ENCODE assay signal across 8 cellular contexts in the genomic region with DNA sequence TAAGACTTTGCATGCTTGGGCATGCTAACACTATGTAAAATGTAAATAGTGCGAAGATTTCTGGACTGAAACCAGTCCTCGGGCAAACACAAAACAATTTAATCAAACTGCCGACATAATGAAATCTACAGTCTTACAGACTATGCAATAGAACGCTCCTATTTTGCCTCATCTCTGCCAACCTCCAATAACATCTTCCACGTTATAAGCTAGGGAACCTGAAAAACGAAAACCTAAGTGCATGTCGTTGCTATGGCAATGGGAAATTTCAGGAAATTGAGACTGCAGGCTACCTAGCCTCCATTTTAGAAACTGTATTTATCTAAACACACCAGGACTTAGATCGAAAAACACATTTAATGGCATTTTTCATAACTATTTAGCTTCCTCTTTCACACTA. TPM values are rescaled to one million over a fixed set of nuclear protein-coding genes. Genes with fewer than 3 reads are reported as not detected.
DNase-seq lines count a peak whose midpoint lies in the region; ATAC-seq and TF ChIP-seq lines count a peak whose summit lies in the region.

No MANE protein-coding gene starts in this region.

- H3K4me2 ChIP-seq in OCI-LY7 (ENCODE audit: low read length): peak overlapping the region; percentile 93

- CTCF ChIA-PET in OCI-LY7 (lab: Charles Lee; ENCODE audit: unreplicated experiment): no interaction called here

- H2AFZ ChIP-seq in OCI-LY7 (ENCODE audit: low read length): peak overlapping the region; percentile 95; the same call in 1 of the 2 replicates

- H3K9me3 ChIP-seq in right atrium auricular region: no peaks in the 10 kb centered on the region
- H3K9me3 ChIP-seq in OCI-LY7 (ENCODE audit: low read length): no peaks in the 10 kb centered on the region
- no peaks in the 10 kb centered on the region for H3K9me3 ChIP-seq in muscle layer of duodenum (ENCODE audit: control insufficient read depth in 1 of 2, low read length in 2 of 2)

- H3K4me1 ChIP-seq in right atrium auricular region (peaks cover 0 to 26% of the 10 kb centered on the region in 2 donors), OCI-LY7 (ENCODE audit: insufficient read depth, low read length, poor library complexity, severe bottlenecking) (peaks cover 23% of the 10 kb centered on the region), muscle layer of duodenum (ENCODE audit: control insufficient read depth in 1 of 2, insufficient read depth in 2 of 2, low read length in 2 of 2) (peaks cover 7 to 25% of the 10 kb centered on the region in 2 donors)

- H3K4me3 ChIP-seq in right atrium auricular region (peak overlapping the region; percentile 60 to 74), OCI-LY7 (ENCODE audit: low read depth, low read length, poor library complexity, severe bottlenecking) (peak overlapping the region; percentile 86), muscle layer of duodenum (ENCODE audit: low read depth in 1 of 2, low read length in 2 of 2) (peak overlapping the region; percentile 96)

- no peaks in the 10 kb centered on the region for H3K27me3 ChIP-seq in right atrium auricular region
- H3K27me3 ChIP-seq in muscle layer of duodenum (ENCODE audit: low read depth, low read length): no peaks in the 10 kb centered on the region

- intact Hi-C loops in left cardiac atrium (cut with DNase I) (loop anchor here in 1 of 2 donors (10.0 kb wide), 2 partner anchors 95 to 535 kb away; a partner anchor contains a TSS), OCI-LY7 (cut with micrococcal nuclease; ENCODE audit: unreplicated experiment) (loop anchor here (5.0 to 10.0 kb wide), 3 partner anchors 385 to 577 kb away; a partner anchor contains a TSS)

- POLR2A ChIA-PET in OCI-LY7 (lab: Charles Lee): interaction anchor here (0.5 to 2.2 kb wide), 5 partner anchors 41 to 576 kb away, joined by 3 to 6 read pairs (median 3); a partner anchor contains a TSS

- no peak for TF ChIP-seq CTCF in right atrium auricular region (IDR thresholded peaks at IDR 0.05)
- no peak for TF ChIP-seq CTCF in OCI-LY7 (conservative IDR thresholded peaks at IDR 0.05; ENCODE audit: low read length)

- H3K36me3 ChIP-seq in right atrium auricular region (no peaks in the 10 kb centered on the region), OCI-LY7 (ENCODE audit: insufficient read depth, low read length) (peaks cover 40% of the 10 kb centered on the region), muscle layer of duodenum (ENCODE audit: control insufficient read depth in 1 of 2, insufficient read depth in 2 of 2, low read length in 2 of 2) (no peaks in the 10 kb centered on the region)

- no TSS peak for BruUV-seq in OCI-LY7 (replicated peaks; lab: Mats Ljungman, UMichigan)

- DNase-seq in right atrium auricular region (ENCODE audit: low spot score) (no peak), left cardiac atrium (no peak), OCI-LY7 (ENCODE audit: low spot score) (peak; percentile 41), dermis blood vessel endothelial cell (peak; percentile 67), NCI-H2107 treated with DMSO at 0.1 percent for 48 hours (lab: John Stamatoyannopoulos, UW; ENCODE audit: unreplicated experiment) (no peak), ureter (ENCODE audit: low spot score) (no peak)

- no peaks in the 10 kb centered on the region for H3K9me2 ChIP-seq in OCI-LY7 (ENCODE audit: insufficient read depth, low read length)

- H3K27ac ChIP-seq in right atrium auricular region (no peak overlapping the region), OCI-LY7 (ENCODE audit: low read depth, low read length, poor library complexity, severe bottlenecking) (peak overlapping the region; percentile 52), muscle layer of duodenum (ENCODE audit: low read length) (peak overlapping the region; percentile 94)

- no peaks in the 10 kb centered on the region; the same call in 1 of the 2 replicates for H4K20me1 ChIP-seq in OCI-LY7 (ENCODE audit: insufficient read depth, low read length)

- peaks cover 72% of the 10 kb centered on the region for H3K79me2 ChIP-seq in OCI-LY7 (ENCODE audit: insufficient read depth, low read depth, low read length)

- ATAC-seq in left cardiac atrium: no peak
- no peak for ATAC-seq in GM19023 (IDR thresholded peaks at IDR 0.05; ENCODE audit: unreplicated experiment)

RNA-seq across cellular contexts. Expression of a gene that starts 1.1 kb away (rescaled TPM):
- 1 to 10 TPM; 5.5 to 8.7 TPM for total RNA-seq in right atrium auricular region
- total RNA-seq in left cardiac atrium: 10 to 100 TPM; 14.0 to 15.8 TPM
- 31.9 and 45.1 TPM in 2 replicates for total RNA-seq in OCI-LY7 (2014; rRNA removed; shearing (Covaris generic))
- 55.7 and 64.2 TPM in 2 replicates for total RNA-seq in OCI-LY7 (2022)
- total RNA-seq in dermis blood vessel endothelial cell: 17.7 and 22.8 TPM in 2 replicates
- 41.7 TPM for total RNA-seq in ureter

Comparison
In these comparisons a context has a peak if more than half of its experiments do, and no peak if none do; other contexts are left out.
1. DNase-seq: peak in OCI-LY7 (single experiment) and dermis blood vessel endothelial cell (single experiment); none in right atrium auricular region (single experiment), left cardiac atrium (single experiment), NCI-H2107 treated with DMSO at 0.1 percent for 48 hours (single experiment) and ureter (single experiment).
2. H3K27ac ChIP-seq: peak in OCI-LY7 (single experiment) and muscle layer of duodenum (single experiment); none in right atrium auricular region (0 of 2).
3. Peak in every context shown above with its lines, with median percentiles within 50 percentile points of each other: H3K4me3 ChIP-seq.